In the genomic region with DNA sequence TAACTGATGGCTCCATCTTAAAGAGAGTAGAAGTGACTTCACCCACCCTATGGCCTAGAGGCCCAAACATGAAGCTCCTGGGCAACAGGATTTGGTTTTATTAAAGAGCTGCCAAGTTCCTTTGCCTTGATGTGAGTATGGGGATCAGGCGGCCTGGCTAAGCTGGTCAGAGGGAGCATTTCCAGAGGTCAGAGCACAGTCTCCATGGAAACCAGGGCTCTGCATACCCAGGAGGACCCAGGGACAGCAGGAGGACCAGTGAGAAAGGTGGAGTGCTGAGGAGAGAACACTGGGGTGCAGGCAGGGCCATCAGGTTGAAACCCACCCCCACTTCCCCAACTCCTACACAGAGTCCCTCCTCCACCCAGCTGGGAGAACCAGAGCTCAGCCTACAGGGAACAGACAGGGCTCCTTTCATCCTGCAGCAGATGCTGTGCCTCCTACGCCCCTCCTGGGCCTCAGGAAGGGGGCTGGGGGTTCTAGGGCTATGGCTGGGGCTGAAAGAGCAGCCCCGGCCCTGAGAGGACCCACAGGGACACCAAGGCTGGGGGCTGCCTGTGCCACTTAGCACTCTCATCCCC, we compare ENCODE assay signal across 13 cellular contexts. TPM values are rescaled to one million over a fixed set of nuclear protein-coding genes. Genes with fewer than 3 reads are reported as not detected.
A peak's percentile ranks its signal among the peaks of the same experiment; 100 is the strongest.
DNase-seq lines count a peak whose midpoint lies in the region; ATAC-seq, FAIRE-seq and TF ChIP-seq lines count a peak whose summit lies in the region.
"Had no signal": no experiment of that assay in that cellular context is flagged by ENCODE, and none has a peak within 500 bp of the region (broad histone marks: within the 10 kb centered on the region; RNA-seq: fewer than 3 reads in every experiment).

No MANE protein-coding gene starts in this region.

- H2AFZ ChIP-seq in H1 (ENCODE audit: low read length): no peak overlapping the region

- H4K8ac ChIP-seq in H1 (ENCODE audit: extremely low read depth, insufficient read depth, low read length): 0 out of 2 replicates have a peak overlapping the region, but pooled peaks have one; percentile 23

- H2BK20ac ChIP-seq in H1 (ENCODE audit: low read length): no peak overlapping the region; the same call in 1 of the 2 replicates

- no peak overlapping the region for H2AK5ac ChIP-seq in H1 (ENCODE audit: low read depth, low read length)

- H3K9me3 ChIP-seq in H1 (ENCODE audit: insufficient read depth in 2 of 2, low read depth in 1 of 2, low read length in 1 of 2): no peaks in the 10 kb centered on the region

- no peak overlapping the region for H3K4me3 ChIP-seq in H1 (ENCODE audit: extremely low read depth in 1 of 4, insufficient read depth in 2 of 4, low read depth in 3 of 4, low read length in 4 of 4)

- no peaks in the 10 kb centered on the region for H3K9me3 Mint-ChIP-seq in neural crest cell
- H3K9me3 Mint-ChIP-seq in type B pancreatic cell: no peaks in the 10 kb centered on the region

- H4K91ac ChIP-seq in H1 (replicated peaks; ENCODE audit: insufficient read length, low read length): no peak overlapping the region

- H4K5ac ChIP-seq in H1 (ENCODE audit: insufficient read length, low read depth, low read length): no peak overlapping the region

- peaks cover 12% of the 10 kb centered on the region for H3K4me1 Mint-ChIP-seq in neural crest cell
- H3K4me1 Mint-ChIP-seq in type B pancreatic cell (ENCODE audit: unreplicated experiment): peaks cover 7% of the 10 kb centered on the region

- DNase-seq in activated effector memory CD4-positive, alpha-beta T cell treated with anti-CD3 and anti-CD28 coated beads, Interleukin-2, amount 50 U/mL, for 16 hours: peak; percentile 25
- no peak for DNase-seq in activated effector memory CD4-positive, alpha-beta T cell treated with Interleukin-2 at 50 U/mL for 16 hours
- DNase-seq in H1 (ENCODE audit: low read depth in 1 of 2, low spot score in 2 of 2) (no peak), neural crest cell (ENCODE audit: low read depth, low spot score) (no peak), type B pancreatic cell (ENCODE audit: extremely low spot score, unreplicated experiment) (peak; percentile 47), middle frontal gyrus (ENCODE audit: extremely low spot score, low spot score) (no peak)
- DNase-seq: Calu3, MM.1S, NCI-H2171 had no signal

- H4K20me1 ChIP-seq in H1 (replicated peaks in 1 of 2; ENCODE audit: control insufficient read depth in 1 of 2, insufficient read depth in 2 of 2, low read length in 2 of 2): no peaks in the 10 kb centered on the region

- H3K27me3 ChIP-seq in H1 (replicated peaks in 1 of 4; ENCODE audit: control insufficient read depth in 3 of 4, extremely low read depth in 1 of 4, insufficient read depth in 3 of 4, low read length in 3 of 4): peaks cover 0 to 2% (median 0%) of the 10 kb centered on the region in 4 experiments; a peak in 1 of 7 replicates

- no peak for FAIRE-seq in H1 (lab: Jason Lieb, UNC)

- no peak for TF ChIP-seq POLR2A in H1 (IDR thresholded peaks at IDR 0.05; ENCODE audit: control extremely low read depth in 1 of 2, low read depth in 2 of 2, low read length in 2 of 2)

- no peaks in the 10 kb centered on the region for H3K79me2 ChIP-seq in H1 (ENCODE audit: control insufficient read depth in 1 of 2, insufficient read depth in 2 of 2, low read length in 2 of 2)

- H3K4me3 Mint-ChIP-seq in neural crest cell (no peak overlapping the region), type B pancreatic cell (no peak overlapping the region)

- H2BK5ac ChIP-seq in H1 (ENCODE audit: low read depth, low read length): no peak overlapping the region

- H2BK15ac ChIP-seq in H1 (ENCODE audit: low read length): no peak overlapping the region

- no peak overlapping the region for H3K23ac ChIP-seq in H1 (ENCODE audit: insufficient read length)

- H3K14ac ChIP-seq in H1 (ENCODE audit: insufficient read length): no peak overlapping the region

- TF ChIP-seq CTCF in H1 (IDR thresholded peaks at IDR 0.05; ENCODE audit: control extremely low read depth in 1 of 3, insufficient read depth in 1 of 3, low read depth in 1 of 3, low read length in 3 of 3) (no peak), neural crest cell (conservative IDR thresholded peaks at IDR 0.05) (no peak), type B pancreatic cell (conservative IDR thresholded peaks at IDR 0.05) (no peak)

- POLR2A ChIA-PET in H1 (lab: Charles Lee; ENCODE audit: partially characterized antibody): interaction anchor here (0.6 to 1.3 kb wide), 3 partner anchors 12 to 489 kb away, joined by 3 read pairs; no protein-coding TSS in a partner anchor

- H3K4me2 ChIP-seq in H1 (ENCODE audit: insufficient read depth in 1 of 2, low read depth in 2 of 2, low read length in 2 of 2): no peak overlapping the region

- H3K4ac ChIP-seq in H1 (replicated peaks; ENCODE audit: insufficient read length, low read depth, low read length): no peak overlapping the region

- H2BK12ac ChIP-seq in H1 (ENCODE audit: low read depth, low read length): no peak overlapping the region

- TF ChIP-seq RAD21 in H1 (IDR thresholded peaks at IDR 0.05 in 1 of 2, conservative IDR thresholded peaks at IDR 0.05 in 1 of 2; ENCODE audit: low read depth in 2 of 2, low read length in 2 of 2): no peak

- H3K4me1 ChIP-seq in H1 (replicated peaks in 1 of 4; ENCODE audit: control insufficient read depth in 3 of 4, insufficient read depth in 4 of 4, low read length in 3 of 4): peaks cover 0 to 3% (median 1%) of the 10 kb centered on the region in 4 experiments; a peak in 1 of 7 replicates

- no peak overlapping the region; a peak in 1 of 7 replicates for H3K9ac ChIP-seq in H1 (replicated peaks in 1 of 4; ENCODE audit: extremely low read depth in 1 of 4, low read depth in 3 of 4, low read length in 3 of 4)

- no peaks in the 10 kb centered on the region for H3K23me2 ChIP-seq in H1 (ENCODE audit: low read depth, low read length)

- no peak overlapping the region for H2BK120ac ChIP-seq in H1 (replicated peaks; ENCODE audit: low read depth, low read length)

- no peaks in the 10 kb centered on the region for H3K79me1 ChIP-seq in H1 (ENCODE audit: low read depth, low read length)

- CTCF ChIA-PET in H1 (lab: Charles Lee; ENCODE audit: partially characterized antibody): interaction anchor here (0.6 to 9.1 kb wide), 15 partner anchors 9 to 77 kb away, joined by 3 to 81 read pairs (median 5); a partner anchor contains a TSS

- no peaks in the 10 kb centered on the region for H3K36me3 ChIP-seq in H1 (ENCODE audit: control insufficient read depth in 2 of 4, insufficient read depth in 4 of 4, low read length in 3 of 4)

- ATAC-seq in GM21360 (IDR thresholded peaks at IDR 0.05; ENCODE audit: unreplicated experiment) (no peak), HG03045 (IDR thresholded peaks at IDR 0.05; ENCODE audit: unreplicated experiment) (no peak)

- WGBS in H1 (ENCODE audit: extremely low coverage in 1 of 2, insufficient coverage in 1 of 2, insufficient read length in 1 of 2, insufficient replicate concordance in 2 of 2, low coverage in 1 of 2, low lambda C conversion rate in 2 of 2, missing lambda C conversion rate in 1 of 2), 2 experiments: 80% methylated on average over 3 of the region's 3 CpGs; no CpG with 5 or more reads in 1 of the 2 experiments

- no peak overlapping the region for H3K18ac ChIP-seq in H1 (ENCODE audit: extremely low read depth, low read length)

- H3K27ac Mint-ChIP-seq in neural crest cell (ENCODE audit: unreplicated experiment): peak overlapping the region; percentile 50
- no peak overlapping the region for H3K27ac Mint-ChIP-seq in type B pancreatic cell

- H3K27me3 Mint-ChIP-seq in neural crest cell (ENCODE audit: low read depth) (no peaks in the 10 kb centered on the region), type B pancreatic cell (peaks cover under 1% of the 10 kb centered on the region)

- H3K27ac ChIP-seq in H1 (ENCODE audit: low read depth, low read length): no peak overlapping the region

- TF ChIP-seq EP300 in H1 (IDR thresholded peaks at IDR 0.05; ENCODE audit: borderline replicate concordance in 1 of 2, low read depth in 2 of 2, low read length in 2 of 2): no peak

- no peaks in the 10 kb centered on the region for H3K36me3 Mint-ChIP-seq in neural crest cell (ENCODE audit: low read depth)
- no peaks in the 10 kb centered on the region for H3K36me3 Mint-ChIP-seq in type B pancreatic cell

- no peak overlapping the region for H3K56ac ChIP-seq in H1 (replicated peaks; ENCODE audit: insufficient read length, low read depth, low read length)

RNA-seq across cellular contexts. Expression of a gene that starts 13.9 kb away (rescaled TPM):
- not detected in 2 replicates for total RNA-seq in H1 (2021; fragmentation: NEBNext Ultra II Directional; extraction: Animal tissue kit (Norgen Biotek cat#: 25700))
- polyA plus RNA-seq in H1 (2011; rRNA removed): 0.15 and 0.20 TPM in 2 replicates
- polyA plus RNA-seq in H1 (2011; cell fraction: cytosol; rRNA removed): 0.26 TPM
- polyA plus RNA-seq in H1 (2011; cell fraction: nucleus; rRNA removed): 0.13 TPM
- 0.09 to 0.11 TPM in 2 of 4 replicates, not detected in the others for polyA plus RNA-seq in H1 (2012, experiment 1 of 2)
- not detected for polyA plus RNA-seq in H1 (2012, experiment 2 of 2)
- 0.18 TPM for polyA plus RNA-seq in H1 (2013, experiment 1 of 2)
- polyA plus RNA-seq in H1 (2013, experiment 2 of 2): 0.07 TPM
- polyA minus RNA-seq in H1 (2011; rRNA and poly(A)+ RNA removed): 0.17 and 0.32 TPM in 2 replicates
- not detected for polyA minus RNA-seq in H1 (2011; cell fraction: cytosol; rRNA and poly(A)+ RNA removed)
- not detected for polyA minus RNA-seq in H1 (2011; cell fraction: nucleus; rRNA and poly(A)+ RNA removed)
- total RNA-seq in neural crest cell (not detected in 2 replicates), type B pancreatic cell (ENCODE audit: low replicate concordance) (3.0 and 14.8 TPM in 2 replicates)
- total RNA-seq: Calu3, HT-29 had no signal

RNA-seq across cellular contexts. Expression of a gene that starts 40.1 kb away (rescaled TPM):
- 1.0 and 1.2 TPM in 2 replicates for total RNA-seq in H1 (2021; fragmentation: NEBNext Ultra II Directional; extraction: Animal tissue kit (Norgen Biotek cat#: 25700))
- 1.5 and 2.6 TPM in 2 replicates for polyA plus RNA-seq in H1 (2011; rRNA removed)
- polyA plus RNA-seq in H1 (2011; cell fraction: cytosol; rRNA removed): 1.4 TPM
- 1.6 TPM for polyA plus RNA-seq in H1 (2011; cell fraction: nucleus; rRNA removed)
- polyA plus RNA-seq in H1 (2012, experiment 1 of 2): 0.21 to 0.75 TPM (median 0.57 TPM) in 4 replicates
- 0.63 TPM for polyA plus RNA-seq in H1 (2012, experiment 2 of 2)
- 0.93 TPM for polyA plus RNA-seq in H1 (2013, experiment 1 of 2)
- 0.85 TPM for polyA plus RNA-seq in H1 (2013, experiment 2 of 2)
- polyA minus RNA-seq in H1 (2011; rRNA and poly(A)+ RNA removed): 1.4 and 1.5 TPM in 2 replicates
- polyA minus RNA-seq in H1 (2011; cell fraction: cytosol; rRNA and poly(A)+ RNA removed): 0.66 TPM
- 2.7 TPM for polyA minus RNA-seq in H1 (2011; cell fraction: nucleus; rRNA and poly(A)+ RNA removed)
- total RNA-seq in neural crest cell (0.14 and 0.27 TPM in 2 replicates), type B pancreatic cell (ENCODE audit: low replicate concordance) (12.1 and 25.3 TPM in 2 replicates)
- total RNA-seq: A673 had no signal

RNA-seq across cellular contexts. Expression of a gene that starts 49.9 kb away (rescaled TPM):
- 12.9 and 14.6 TPM in 2 replicates for total RNA-seq in H1 (2021; fragmentation: NEBNext Ultra II Directional; extraction: Animal tissue kit (Norgen Biotek cat#: 25700))
- polyA plus RNA-seq in H1 (2011; rRNA removed): 11.3 and 23.4 TPM in 2 replicates
- 12.4 TPM for polyA plus RNA-seq in H1 (2011; cell fraction: cytosol; rRNA removed)
- 65.2 TPM for polyA plus RNA-seq in H1 (2011; cell fraction: nucleus; rRNA removed)
- 5.6 to 10.8 TPM (median 10.0 TPM) in 4 replicates for polyA plus RNA-seq in H1 (2012, experiment 1 of 2)
- polyA plus RNA-seq in H1 (2012, experiment 2 of 2): 7.7 TPM
- polyA plus RNA-seq in H1 (2013, experiment 1 of 2): 5.6 TPM
- polyA plus RNA-seq in H1 (2013, experiment 2 of 2): 5.2 TPM
- polyA minus RNA-seq in H1 (2011; rRNA and poly(A)+ RNA removed): 15.5 and 17.0 TPM in 2 replicates
- polyA minus RNA-seq in H1 (2011; cell fraction: cytosol; rRNA and poly(A)+ RNA removed): 26.9 TPM
- 34.7 TPM for polyA minus RNA-seq in H1 (2011; cell fraction: nucleus; rRNA and poly(A)+ RNA removed)
- total RNA-seq in neural crest cell (51.3 and 55.7 TPM in 2 replicates), type B pancreatic cell (ENCODE audit: low replicate concordance) (29.2 and 69.7 TPM in 2 replicates)

Comparison
In these comparisons a context has a peak if more than half of its experiments do, and no peak if none do; other contexts are left out.
1. DNase-seq: peak in activated effector memory CD4-positive, alpha-beta T cell treated with anti-CD3 and anti-CD28 coated beads, Interleukin-2, amount 50 U/mL, for 16 hours (single experiment) and type B pancreatic cell (single experiment); none in activated effector memory CD4-positive, alpha-beta T cell treated with Interleukin-2 at 50 U/mL for 16 hours (single experiment), H1 (0 of 2), neural crest cell (single experiment) and middle frontal gyrus (single experiment).